2 cellular contexts compared by ENCODE assay signal in the genomic region with DNA sequence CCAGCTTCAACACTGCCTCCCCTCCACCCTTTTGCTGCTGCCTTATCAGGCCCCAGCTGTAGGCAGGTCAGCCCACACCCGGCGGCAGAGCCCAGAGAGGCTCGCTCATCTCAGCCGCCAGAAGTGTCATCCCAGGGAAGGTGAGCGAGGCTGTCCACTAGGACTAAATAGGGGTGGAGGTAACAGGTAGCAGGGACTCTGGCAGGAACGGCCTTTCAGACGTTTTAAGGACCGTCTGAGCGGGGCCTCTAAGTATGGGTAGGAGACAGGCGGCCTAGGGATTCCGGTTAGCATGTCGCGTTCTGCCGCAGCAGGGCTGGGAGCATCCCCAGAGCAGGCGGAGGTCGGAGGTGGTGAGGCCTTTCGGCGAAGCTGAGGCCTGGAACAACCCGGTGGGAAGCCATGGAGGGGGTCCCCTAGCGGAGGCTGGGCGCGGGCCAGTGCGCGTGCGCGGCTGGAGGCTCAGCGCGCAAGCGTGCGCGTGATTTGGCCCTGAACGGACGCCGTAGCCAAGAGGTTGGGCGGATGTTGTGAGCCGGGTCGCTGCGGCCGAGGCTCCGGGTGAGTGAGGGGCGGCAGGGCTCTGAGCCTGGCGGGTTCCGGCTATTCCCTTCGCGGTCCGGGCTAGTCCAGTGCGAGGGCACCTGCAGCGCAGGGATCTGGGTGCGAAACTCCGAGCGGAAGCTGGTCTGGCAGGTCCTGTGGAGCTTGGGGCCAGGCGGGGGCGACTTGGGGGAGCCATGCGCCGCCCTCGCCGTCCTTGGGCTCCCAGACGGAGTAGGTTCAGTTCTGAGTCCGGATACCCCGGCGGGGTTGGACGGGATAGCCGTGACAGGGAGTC.
TF ChIP-seq lines count a peak whose summit lies in the region.

Gene MST1 (minus strand): TSS at position 429 of the 841 bp plus-strand sequence. CDS start 783 bp downstream, outside the sequence.
Gene RNF123 (plus strand): TSS at position 512 of the 841 bp plus-strand sequence. CDS start 1,609 bp downstream, outside the sequence.

TF ChIP-seq in WTC11, 78 proteins besides CTCF, POLR2A, EP300 and RAD21 (continued from another document):
- no peak for TF ChIP-seq ZNF425 (CRISPR knock-in tag; conservative IDR thresholded peaks at IDR 0.05)
- no peak for TF ChIP-seq SMAD3 (CRISPR knock-in tag; IDR thresholded peaks at IDR 0.05; ENCODE audit: borderline replicate concordance)
- no peak for TF ChIP-seq ZNF263 (CRISPR knock-in tag; IDR thresholded peaks at IDR 0.05; ENCODE audit: low read depth)
- TF ChIP-seq ZNF317 (CRISPR knock-in tag; IDR thresholded peaks at IDR 0.05; ENCODE audit: borderline replicate concordance, low read depth): no peak
- no peak for TF ChIP-seq NR1H2 (CRISPR knock-in tag; IDR thresholded peaks at IDR 0.05)
- TF ChIP-seq MXD4 (CRISPR knock-in tag; IDR thresholded peaks at IDR 0.05; ENCODE audit: borderline replicate concordance): no peak
- peak; percentile 95; the same call in 1 of the 2 replicates for TF ChIP-seq CBFB (CRISPR knock-in tag; IDR thresholded peaks at IDR 0.05; ENCODE audit: low read depth)
- no peak for TF ChIP-seq FOXJ3 (CRISPR knock-in tag; IDR thresholded peaks at IDR 0.05; ENCODE audit: borderline replicate concordance)
- TF ChIP-seq ZMAT4 (CRISPR knock-in tag; IDR thresholded peaks at IDR 0.05): no peak
- TF ChIP-seq, protein P1, sequence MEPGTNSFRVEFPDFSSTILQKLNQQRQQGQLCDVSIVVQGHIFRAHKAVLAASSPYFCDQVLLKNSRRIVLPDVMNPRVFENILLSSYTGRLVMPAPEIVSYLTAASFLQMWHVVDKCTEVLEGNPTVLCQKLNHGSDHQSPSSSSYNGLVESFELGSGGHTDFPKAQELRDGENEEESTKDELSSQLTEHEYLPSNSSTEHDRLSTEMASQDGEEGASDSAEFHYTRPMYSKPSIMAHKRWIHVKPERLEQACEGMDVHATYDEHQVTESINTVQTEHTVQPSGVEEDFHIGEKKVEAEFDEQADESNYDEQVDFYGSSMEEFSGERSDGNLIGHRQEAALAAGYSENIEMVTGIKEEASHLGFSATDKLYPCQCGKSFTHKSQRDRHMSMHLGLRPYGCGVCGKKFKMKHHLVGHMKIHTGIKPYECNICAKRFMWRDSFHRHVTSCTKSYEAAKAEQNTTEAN (CRISPR knock-in tag; IDR thresholded peaks at IDR 0.05): peak; percentile 78; the same call in 1 of the 2 replicates
- no peak for TF ChIP-seq HMGA2 (CRISPR knock-in tag; IDR thresholded peaks at IDR 0.05)
- peak; percentile 41; the same call in 1 of the 2 replicates for TF ChIP-seq ZNF416 (CRISPR knock-in tag; IDR thresholded peaks at IDR 0.05)
- TF ChIP-seq ZNF232 (CRISPR knock-in tag; IDR thresholded peaks at IDR 0.05): 0 out of 2 replicates have a peak, but pooled peaks have one; percentile 51

TF ChIP-seq in HepG2, 621 proteins besides CTCF, POLR2A, EP300 and RAD21 (continued from another document and continues in another):
- TF ChIP-seq AKNA (CRISPR knock-in tag; IDR thresholded peaks at IDR 0.05; ENCODE audit: borderline replicate concordance) (0 out of 2 replicates have a peak, but pooled peaks have one; percentile 50), ZNF841 (CRISPR knock-in tag; IDR thresholded peaks at IDR 0.05; ENCODE audit: borderline replicate concordance) (no peak), SP1 (IDR thresholded peaks at IDR 0.05) (no peak), SP1 (CRISPR knock-in tag; IDR thresholded peaks at IDR 0.05) (peak; percentile 52; the same call in 1 of the 2 replicates), PHF21A (CRISPR knock-in tag; IDR thresholded peaks at IDR 0.05) (no peak; the same call in 1 of the 2 replicates), ZNF703 (CRISPR knock-in tag; IDR thresholded peaks at IDR 0.05; ENCODE audit: borderline replicate concordance) (no peak), PHB2 (IDR thresholded peaks at IDR 0.05; ENCODE audit: partially characterized antibody) (no peak), ZNF773 (CRISPR knock-in tag; IDR thresholded peaks at IDR 0.05; ENCODE audit: borderline replicate concordance) (no peak), ZNF335 (CRISPR knock-in tag; IDR thresholded peaks at IDR 0.05) (peak; percentile 63; the same call in 1 of the 2 replicates), ZNF577 (CRISPR knock-in tag; IDR thresholded peaks at IDR 0.05; ENCODE audit: borderline replicate concordance, low read depth) (no peak), REXO4 (CRISPR knock-in tag; IDR thresholded peaks at IDR 0.05; ENCODE audit: borderline replicate concordance) (0 out of 2 replicates have a peak, but pooled peaks have one; percentile 27), ZBTB44 (CRISPR knock-in tag; IDR thresholded peaks at IDR 0.05) (no peak), PAWR (CRISPR knock-in tag; IDR thresholded peaks at IDR 0.05; ENCODE audit: borderline replicate concordance) (no peak), STAT5B (CRISPR knock-in tag; IDR thresholded peaks at IDR 0.05) (no peak), XRCC5 (optimal IDR thresholded peaks at IDR 0.05; ENCODE audit: low read length) (no peak), SATB2 (CRISPR knock-in tag; IDR thresholded peaks at IDR 0.05) (no peak), TGIF2 (CRISPR knock-in tag; IDR thresholded peaks at IDR 0.05) (0 out of 2 replicates have a peak, but pooled peaks have one; percentile 32), RFXANK (CRISPR knock-in tag; IDR thresholded peaks at IDR 0.05) (0 out of 2 replicates have a peak, but pooled peaks have one; percentile 28), ZNF234 (CRISPR knock-in tag; conservative IDR thresholded peaks at IDR 0.05) (0 out of 2 replicates have a peak, but pooled peaks have one; percentile 65), HIC2 (CRISPR knock-in tag; IDR thresholded peaks at IDR 0.05; ENCODE audit: low read depth) (no peak), PCBP1 (IDR thresholded peaks at IDR 0.05; ENCODE audit: borderline replicate concordance, low read depth, low read length) (no peak), ZNF446 (CRISPR knock-in tag; IDR thresholded peaks at IDR 0.05) (0 out of 2 replicates have a peak, but pooled peaks have one; percentile 38), ZNF329 (CRISPR knock-in tag; IDR thresholded peaks at IDR 0.05; ENCODE audit: low read depth) (no peak), MED13 (CRISPR knock-in tag; IDR thresholded peaks at IDR 0.05) (no peak), RFX3 (CRISPR knock-in tag; IDR thresholded peaks at IDR 0.05) (no peak), ELF3 (CRISPR knock-in tag; IDR thresholded peaks at IDR 0.05) (peak; percentile 35; the same call in 1 of the 2 replicates), NKX3-1 (CRISPR knock-in tag; IDR thresholded peaks at IDR 0.05) (0 out of 2 replicates have a peak, but pooled peaks have one; percentile 11), ZBTB38 (CRISPR knock-in tag; IDR thresholded peaks at IDR 0.05) (peak; percentile 89; the same call in 1 of the 2 replicates), KLF12 (CRISPR knock-in tag; IDR thresholded peaks at IDR 0.05; ENCODE audit: borderline replicate concordance) (no peak; the same call in 1 of the 2 replicates), MTF1 (CRISPR knock-in tag; IDR thresholded peaks at IDR 0.05) (no peak), HES4 (CRISPR knock-in tag; IDR thresholded peaks at IDR 0.05; ENCODE audit: borderline replicate concordance) (peak; percentile 64; the same call in 1 of the 2 replicates), SMARCE1 (IDR thresholded peaks at IDR 0.05; ENCODE audit: borderline replicate concordance) (no peak), CEBPB (IDR thresholded peaks at IDR 0.05; ENCODE audit: borderline replicate concordance, low read depth, low read length) (no peak)
- TF ChIP-seq, protein P2, sequence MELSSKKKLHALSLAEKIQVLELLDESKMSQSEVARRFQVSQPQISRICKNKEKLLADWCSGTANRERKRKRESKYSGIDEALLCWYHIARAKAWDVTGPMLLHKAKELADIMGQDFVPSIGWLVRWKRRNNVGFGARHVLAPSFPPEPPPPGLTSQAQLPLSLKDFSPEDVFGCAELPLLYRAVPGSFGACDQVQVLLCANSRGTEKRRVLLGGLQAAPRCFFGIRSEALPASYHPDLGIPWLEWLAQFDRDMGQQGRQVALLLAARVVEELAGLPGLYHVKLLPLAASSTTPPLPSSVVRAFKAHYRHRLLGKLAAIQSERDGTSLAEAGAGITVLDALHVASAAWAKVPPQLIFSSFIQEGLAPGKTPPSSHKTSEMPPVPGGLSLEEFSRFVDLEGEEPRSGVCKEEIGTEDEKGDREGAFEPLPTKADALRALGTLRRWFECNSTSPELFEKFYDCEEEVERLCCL (CRISPR knock-in tag; IDR thresholded peaks at IDR 0.05; ENCODE audit: borderline replicate concordance): no peak
- TF ChIP-seq, protein P1 (CRISPR knock-in tag; conservative IDR thresholded peaks at IDR 0.05): no peak
- TF ChIP-seq, protein P3, sequence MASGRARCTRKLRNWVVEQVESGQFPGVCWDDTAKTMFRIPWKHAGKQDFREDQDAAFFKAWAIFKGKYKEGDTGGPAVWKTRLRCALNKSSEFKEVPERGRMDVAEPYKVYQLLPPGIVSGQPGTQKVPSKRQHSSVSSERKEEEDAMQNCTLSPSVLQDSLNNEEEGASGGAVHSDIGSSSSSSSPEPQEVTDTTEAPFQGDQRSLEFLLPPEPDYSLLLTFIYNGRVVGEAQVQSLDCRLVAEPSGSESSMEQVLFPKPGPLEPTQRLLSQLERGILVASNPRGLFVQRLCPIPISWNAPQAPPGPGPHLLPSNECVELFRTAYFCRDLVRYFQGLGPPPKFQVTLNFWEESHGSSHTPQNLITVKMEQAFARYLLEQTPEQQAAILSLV (CRISPR knock-in tag; IDR thresholded peaks at IDR 0.05; ENCODE audit: borderline replicate concordance): peak; percentile 77; the same call in 1 of the 2 replicates
- TF ChIP-seq, protein P4, sequence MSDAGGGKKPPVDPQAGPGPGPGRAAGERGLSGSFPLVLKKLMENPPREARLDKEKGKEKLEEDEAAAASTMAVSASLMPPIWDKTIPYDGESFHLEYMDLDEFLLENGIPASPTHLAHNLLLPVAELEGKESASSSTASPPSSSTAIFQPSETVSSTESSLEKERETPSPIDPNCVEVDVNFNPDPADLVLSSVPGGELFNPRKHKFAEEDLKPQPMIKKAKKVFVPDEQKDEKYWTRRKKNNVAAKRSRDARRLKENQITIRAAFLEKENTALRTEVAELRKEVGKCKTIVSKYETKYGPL (CRISPR knock-in tag; IDR thresholded peaks at IDR 0.05): no peak
